8 cellular contexts compared by ENCODE assay signal in the genomic region with DNA sequence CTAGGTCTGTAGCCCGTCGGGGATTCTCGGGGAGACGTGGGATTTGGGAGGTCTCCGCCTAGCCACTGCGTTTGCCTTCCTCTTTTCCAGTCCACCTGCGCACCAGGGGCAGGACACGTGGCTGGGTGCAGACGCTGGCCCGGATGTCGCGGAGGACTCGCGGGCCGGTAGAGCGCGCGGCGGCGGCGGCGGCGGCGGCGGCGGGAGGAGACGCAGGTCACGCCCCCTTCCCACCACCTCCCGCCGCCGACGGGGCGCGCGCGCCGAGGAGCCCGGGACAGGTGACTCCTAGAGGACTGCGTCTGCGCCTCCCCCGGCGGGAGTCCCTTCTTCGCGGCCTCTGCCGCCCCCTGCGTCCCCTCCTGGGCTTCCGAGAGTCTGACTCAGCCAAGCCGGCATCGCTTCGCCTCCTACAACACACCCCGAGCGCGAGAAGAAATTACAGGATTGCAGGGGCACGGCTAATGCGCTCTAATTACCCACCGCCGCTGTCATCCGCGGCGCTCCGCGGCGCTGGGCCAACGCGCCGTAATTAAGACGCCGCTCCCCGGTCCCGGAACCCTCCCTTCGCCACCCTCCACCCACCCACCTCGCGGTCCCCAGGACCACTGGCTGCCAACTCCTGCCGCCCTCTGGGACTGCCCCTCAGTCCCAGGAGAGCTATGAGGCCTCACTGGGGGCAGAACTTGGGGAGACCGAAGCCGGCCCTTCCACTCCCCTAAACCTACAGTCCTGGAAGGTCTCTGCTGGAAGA.
DNase-seq lines count a peak whose midpoint lies in the region; ATAC-seq and TF ChIP-seq lines count a peak whose summit lies in the region.

No MANE protein-coding gene starts in this region.

- no peak overlapping the region for H3K27ac Mint-ChIP-seq in CD4-positive, alpha-beta memory T cell
- H3K27ac Mint-ChIP-seq in T-cell, result no peak overlapping the region

- peak overlapping the region; percentile 68; the same call in 1 of the 2 replicates for H3K9ac ChIP-seq in iPS-20b (ENCODE audit: low read depth, low read length)

- H3K27ac ChIP-seq in CD4-positive, alpha-beta memory T cell (ENCODE audit: low read depth, low read length), result no peak overlapping the region
- no peak overlapping the region for H3K27ac ChIP-seq in iPS-20b (ENCODE audit: low read length)

- H3K27me3 ChIP-seq in CD4-positive, alpha-beta memory T cell (ENCODE audit: insufficient read depth, low read length), result peaks cover 20% of the 10 kb centered on the region
- peaks cover 33% of the 10 kb centered on the region for H3K27me3 ChIP-seq in iPS-20b (ENCODE audit: insufficient read depth, low read length)

- DNase-seq in CD4-positive, alpha-beta memory T cell, result peak; percentile 45 to 67 (median 49)
- peak; percentile 4 to 55 (median 34) for DNase-seq in T-cell
- DNase-seq in astrocyte of the cerebellum (ENCODE audit: low read depth), result no peak
- DNase-seq in stimulated activated CD4-positive, alpha-beta T cell treated with anti-CD3 and anti-CD28 coated beads, Interleukin-12 subunit alpha, Interleukin-12 subunit beta, amount 100 ng/mL, for 4 hours, result peak; percentile 58

- H3K36me3 ChIP-seq in CD4-positive, alpha-beta memory T cell (ENCODE audit: insufficient read depth, low read length), result no peaks in the 10 kb centered on the region
- no peaks in the 10 kb centered on the region for H3K36me3 ChIP-seq in iPS-20b (ENCODE audit: insufficient read depth, low read depth, low read length)

- H3K4me1 ChIP-seq in CD4-positive, alpha-beta memory T cell (ENCODE audit: insufficient read depth, low read length), result peaks cover 12% of the 10 kb centered on the region
- H3K4me1 ChIP-seq in iPS-20b (ENCODE audit: insufficient read depth, low read length), result peaks cover 24% of the 10 kb centered on the region

- POLR2A ChIA-PET in CD4-positive, alpha-beta memory T cell (lab: Charles Lee; ENCODE audit: partially characterized antibody), result no interaction called here
- POLR2A ChIA-PET in T-cell (lab: Charles Lee), result no interaction called here

- CTCF ChIA-PET in CD4-positive, alpha-beta memory T cell (lab: Charles Lee; ENCODE audit: partially characterized antibody), result interaction anchor here (1.0 kb wide), 1 partner anchor 233 kb away, joined by 3 read pairs; no protein-coding TSS in a partner anchor
- CTCF ChIA-PET in T-cell (lab: Charles Lee), result no interaction called here

- H3K36me3 Mint-ChIP-seq in CD4-positive, alpha-beta memory T cell, result no peaks in the 10 kb centered on the region
- H3K36me3 Mint-ChIP-seq in T-cell, result no peaks in the 10 kb centered on the region

- H3K4me1 Mint-ChIP-seq in CD4-positive, alpha-beta memory T cell, result peaks cover 0 to 5% (median 3%) of the 10 kb centered on the region in 4 donors
- peaks cover 4 to 10% (median 9%) of the 10 kb centered on the region in 3 donors for H3K4me1 Mint-ChIP-seq in T-cell

- no peaks in the 10 kb centered on the region for H3K9me3 ChIP-seq in CD4-positive, alpha-beta memory T cell (ENCODE audit: control insufficient read depth in 1 of 2, low read length in 2 of 2)
- no peaks in the 10 kb centered on the region for H3K9me3 ChIP-seq in iPS-20b (ENCODE audit: insufficient read depth, low read depth, low read length)

- H3K4me3 Mint-ChIP-seq in CD4-positive, alpha-beta memory T cell, result peak overlapping the region; percentile 42 to 86 (median 72)
- H3K4me3 Mint-ChIP-seq in T-cell, result peak overlapping the region; percentile 62 to 73 (median 68)

- peaks cover 0 to 2% (median 0%) of the 10 kb centered on the region in 8 donors for H3K9me3 Mint-ChIP-seq in CD4-positive, alpha-beta memory T cell
- no peaks in the 10 kb centered on the region for H3K9me3 Mint-ChIP-seq in T-cell

- TF ChIP-seq CTCF in astrocyte of the cerebellum (IDR thresholded peaks at IDR 0.05; ENCODE audit: low read depth, low read length, missing control alignments), result peak; percentile 21

- ATAC-seq in HG02763 (IDR thresholded peaks at IDR 0.05; ENCODE audit: unreplicated experiment) (peak; percentile 40), T-cell (replicated peaks in 1 of 4) (peak; percentile 80 to 86 (median 83)), HG03521 (IDR thresholded peaks at IDR 0.05; ENCODE audit: unreplicated experiment) (no peak), HG03460 (IDR thresholded peaks at IDR 0.05; ENCODE audit: unreplicated experiment) (no peak)

- in situ Hi-C loops in astrocyte of the cerebellum (cut with HindIII; ENCODE audit: low sequenced_read_pairs), result no loop called here

- H3K4me3 ChIP-seq in CD4-positive, alpha-beta memory T cell (ENCODE audit: low read length in 2 of 2), result no peak overlapping the region
- H3K4me3 ChIP-seq in astrocyte of the cerebellum (ENCODE audit: low read depth, low read length), result peak overlapping the region; percentile 25
- H3K4me3 ChIP-seq in iPS-20b (ENCODE audit: low read length), result peak overlapping the region; percentile 52

- peaks cover 25 to 47% of the 10 kb centered on the region in 2 donors for H3K27me3 Mint-ChIP-seq in CD4-positive, alpha-beta memory T cell
- peaks cover 33 to 64% of the 10 kb centered on the region in 2 donors for H3K27me3 Mint-ChIP-seq in T-cell

- intact Hi-C loops in CD4-positive, alpha-beta memory T cell (cut with micrococcal nuclease), result no loop called here

Comparison
In these comparisons a context has a peak if more than half of its experiments do, and no peak if none do; other contexts are left out.
1. H3K4me3 ChIP-seq: peak in astrocyte of the cerebellum (single experiment) and iPS-20b (single experiment); none in CD4-positive, alpha-beta memory T cell (0 of 2).
2. ATAC-seq: peak in HG02763 (single experiment) and T-cell (4 of 4); none in HG03521 (single experiment) and HG03460 (single experiment).